ENCODE assay signal across 29 cellular contexts in genomic region chr4:3215733-3216132, GRCh38. TPM values are rescaled to one million over a fixed set of nuclear protein-coding genes. Genes with fewer than 3 reads are reported as not detected.
"Had no signal": no experiment of that assay in that cellular context is flagged by ENCODE, and none has a peak within 500 bp of the region (broad histone marks: within the 10 kb centered on the region; RNA-seq: fewer than 3 reads in every experiment).

No MANE protein-coding gene starts in this region.

- H3K9me3 ChIP-seq: ascending aorta, SJSA1, SK-N-SH had no signal

- H3K27me3 Mint-ChIP-seq: activated CD4-positive, alpha-beta memory T cell treated with anti-CD3 and anti-CD28 coated beads for 36 hours; activated naive CD8-positive, alpha-beta T cell treated with anti-CD3 and anti-CD28 coated beads for 36 hours had no signal

- H3K4me3 ChIP-seq: ascending aorta, cardiac muscle cell, K562, SJSA1 had no signal

- H3K27ac Mint-ChIP-seq: activated CD4-positive, alpha-beta memory T cell treated with anti-CD3 and anti-CD28 coated beads for 36 hours; activated naive CD8-positive, alpha-beta T cell treated with anti-CD3 and anti-CD28 coated beads for 36 hours; activated T-helper 1 cell treated with anti-CD3 and anti-CD28 coated beads, Interleukin-12 subunit alpha, Interleukin-12 subunit beta, Interleukin-2, Interleukin-4 antibody, amounts not matched to agents 30 ng/mL and 10 ng/mL and 1 ng/mL, durations not matched to agents 14 hours and 24 hours and 36 hours; T-helper 1 cell treated with Interleukin-12 subunit alpha and Interleukin-12 subunit beta and Interleukin-4 antibody, amounts not matched to agents 30 μg/mL and 1 μg/mL, for 36 hours; T-helper 2 cell treated with Interferon-gamma antibody and Interleukin-4, amounts not matched to agents 5 μg/mL and 100 μg/mL, for 36 hours had no signal

- H3K27ac ChIP-seq: ascending aorta, cardiac muscle cell, SJSA1 had no signal

- H3K9me3 Mint-ChIP-seq: activated CD4-positive, alpha-beta memory T cell treated with anti-CD3 and anti-CD28 coated beads for 36 hours; activated naive CD8-positive, alpha-beta T cell treated with anti-CD3 and anti-CD28 coated beads for 36 hours; activated T-cell treated with anti-CD3 and anti-CD28 coated beads, Interleukin-2, amount 50 U/mL, for 4 hours; activated T-helper 1 cell treated with anti-CD3 and anti-CD28 coated beads, Interleukin-12 subunit alpha, Interleukin-12 subunit beta, Interleukin-2, Interleukin-4 antibody, amounts not matched to agents 30 ng/mL and 10 ng/mL and 1 ng/mL, durations not matched to agents 14 hours and 24 hours and 36 hours; T-helper 1 cell treated with Interleukin-12 subunit alpha and Interleukin-12 subunit beta and Interleukin-4 antibody, amounts not matched to agents 30 μg/mL and 1 μg/mL, for 36 hours; T-helper 2 cell treated with Interferon-gamma antibody and Interleukin-4, amounts not matched to agents 5 μg/mL and 100 μg/mL, for 36 hours had no signal

- DNase-seq: activated CD4-positive, alpha-beta memory T cell treated with anti-CD3 and anti-CD28 coated beads for 36 hours; activated CD4-positive, alpha-beta T cell treated with anti-CD3 and anti-CD28 coated beads, Interleukin-2, amount 50 U/mL, for 1 hour; activated CD8-positive, alpha-beta memory T cell treated with anti-CD3 and anti-CD28 coated beads, Interleukin-2, amount 50 U/mL, for 4 hours; activated naive CD4-positive, alpha-beta T cell; activated naive CD4-positive, alpha-beta T cell treated with anti-CD3 and anti-CD28 coated beads, Interleukin-2, amount 50 U/mL, for 16 hours; activated naive CD8-positive, alpha-beta T cell treated with anti-CD3 and anti-CD28 coated beads for 36 hours; activated T-cell treated with anti-CD3 and anti-CD28 coated beads for 4 hours; activated T-cell treated with anti-CD3 and anti-CD28 coated beads, Interleukin-2, amount 50 U/mL, for 4 hours; amniotic stem cell; NCI-H1092 treated with DMSO at 0.1 percent for 48 hours; NCI-H146; NCI-H187; NCI-H2029 treated with DMSO at 0.1 percent for 48 hours; NCI-H2107; NCI-H2171; NCI-H510A; NCI-H526; NCI-H748 treated with DMSO at 0.1 percent for 48 hours; NK-92 treated with Interleukin-12 subunit alpha and Interleukin-12 subunit beta, amount 100 ng/mL, for 24 hours; SHP77 treated with DMSO at 0.1 percent for 48 hours; SK-N-SH had no signal

- H3K27me3 ChIP-seq: ascending aorta, cardiac muscle cell, SJSA1 had no signal

- ATAC-seq: activated T-cell treated with anti-CD3 and anti-CD28 coated beads, Interleukin-2, amount 50 U/mL, for 4 hours; K562; Panc1 had no signal

- H3K4me1 ChIP-seq: ascending aorta, SJSA1 had no signal

- H3K4me1 Mint-ChIP-seq: activated naive CD8-positive, alpha-beta T cell treated with anti-CD3 and anti-CD28 coated beads for 36 hours had no signal

- H3K4me3 Mint-ChIP-seq: activated CD4-positive, alpha-beta memory T cell treated with anti-CD3 and anti-CD28 coated beads for 36 hours; activated naive CD8-positive, alpha-beta T cell treated with anti-CD3 and anti-CD28 coated beads for 36 hours; activated T-cell treated with anti-CD3 and anti-CD28 coated beads, Interleukin-2, amount 50 U/mL, for 4 hours; activated T-helper 1 cell treated with anti-CD3 and anti-CD28 coated beads, Interleukin-12 subunit alpha, Interleukin-12 subunit beta, Interleukin-2, Interleukin-4 antibody, amounts not matched to agents 30 ng/mL and 10 ng/mL and 1 ng/mL, durations not matched to agents 14 hours and 24 hours and 36 hours; T-helper 1 cell treated with Interleukin-12 subunit alpha and Interleukin-12 subunit beta and Interleukin-4 antibody, amounts not matched to agents 30 μg/mL and 1 μg/mL, for 36 hours; T-helper 2 cell treated with Interferon-gamma antibody and Interleukin-4, amounts not matched to agents 5 μg/mL and 100 μg/mL, for 36 hours had no signal

RNA-seq across cellular contexts. Expression of gene MSANTD1, which starts 33.2 kb away (rescaled TPM):
- total RNA-seq: ascending aorta had no signal
